2 cellular contexts compared by ENCODE assay signal in the genomic region with DNA sequence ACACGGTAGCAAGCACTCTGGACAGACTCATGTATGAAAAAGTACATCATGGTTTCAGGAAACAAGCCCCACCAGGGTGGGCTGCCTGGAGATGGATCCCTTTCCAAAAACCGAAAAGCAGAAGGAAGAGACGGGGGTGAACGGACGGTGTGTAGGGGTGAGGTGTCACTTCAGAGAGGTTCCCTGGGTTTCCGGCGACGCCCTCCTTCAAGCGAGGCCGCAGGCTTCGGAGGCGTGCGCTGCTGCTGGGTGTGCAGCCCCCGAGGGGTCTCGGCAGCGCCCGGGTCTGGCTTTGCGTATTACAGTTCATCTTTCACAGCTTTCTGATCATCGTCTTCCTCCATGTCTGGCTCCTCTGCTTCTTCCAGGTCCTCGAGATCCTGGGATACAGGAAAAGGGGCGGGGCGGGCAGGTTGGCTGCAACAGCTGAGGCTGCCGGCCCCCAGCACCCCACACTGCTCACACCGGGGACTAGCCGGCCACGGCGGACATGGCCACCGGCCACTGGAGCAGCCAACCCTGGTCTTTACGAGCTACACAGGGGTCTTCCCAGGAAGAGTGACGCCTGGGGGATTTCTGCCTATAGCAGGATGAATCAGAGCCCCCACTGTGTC.
A peak's percentile ranks its signal among the peaks of the same experiment; 100 is the strongest.
TF ChIP-seq lines count a peak whose summit lies in the region.

No MANE protein-coding gene starts in this region.

TF ChIP-seq in HCT116, 20 proteins besides CTCF, POLR2A, EP300 and RAD21:
- no peak for TF ChIP-seq ELF1 (IDR thresholded peaks at IDR 0.05; ENCODE audit: borderline replicate concordance, low read depth)
- TF ChIP-seq CBX3 (IDR thresholded peaks at IDR 0.05; ENCODE audit: low read depth), result no peak
- TF ChIP-seq POLR2AphosphoS5 (IDR thresholded peaks at IDR 0.05; ENCODE audit: low read depth, low read length), result no peak; the same call in 1 of the 2 replicates
- TF ChIP-seq, protein P1, sequence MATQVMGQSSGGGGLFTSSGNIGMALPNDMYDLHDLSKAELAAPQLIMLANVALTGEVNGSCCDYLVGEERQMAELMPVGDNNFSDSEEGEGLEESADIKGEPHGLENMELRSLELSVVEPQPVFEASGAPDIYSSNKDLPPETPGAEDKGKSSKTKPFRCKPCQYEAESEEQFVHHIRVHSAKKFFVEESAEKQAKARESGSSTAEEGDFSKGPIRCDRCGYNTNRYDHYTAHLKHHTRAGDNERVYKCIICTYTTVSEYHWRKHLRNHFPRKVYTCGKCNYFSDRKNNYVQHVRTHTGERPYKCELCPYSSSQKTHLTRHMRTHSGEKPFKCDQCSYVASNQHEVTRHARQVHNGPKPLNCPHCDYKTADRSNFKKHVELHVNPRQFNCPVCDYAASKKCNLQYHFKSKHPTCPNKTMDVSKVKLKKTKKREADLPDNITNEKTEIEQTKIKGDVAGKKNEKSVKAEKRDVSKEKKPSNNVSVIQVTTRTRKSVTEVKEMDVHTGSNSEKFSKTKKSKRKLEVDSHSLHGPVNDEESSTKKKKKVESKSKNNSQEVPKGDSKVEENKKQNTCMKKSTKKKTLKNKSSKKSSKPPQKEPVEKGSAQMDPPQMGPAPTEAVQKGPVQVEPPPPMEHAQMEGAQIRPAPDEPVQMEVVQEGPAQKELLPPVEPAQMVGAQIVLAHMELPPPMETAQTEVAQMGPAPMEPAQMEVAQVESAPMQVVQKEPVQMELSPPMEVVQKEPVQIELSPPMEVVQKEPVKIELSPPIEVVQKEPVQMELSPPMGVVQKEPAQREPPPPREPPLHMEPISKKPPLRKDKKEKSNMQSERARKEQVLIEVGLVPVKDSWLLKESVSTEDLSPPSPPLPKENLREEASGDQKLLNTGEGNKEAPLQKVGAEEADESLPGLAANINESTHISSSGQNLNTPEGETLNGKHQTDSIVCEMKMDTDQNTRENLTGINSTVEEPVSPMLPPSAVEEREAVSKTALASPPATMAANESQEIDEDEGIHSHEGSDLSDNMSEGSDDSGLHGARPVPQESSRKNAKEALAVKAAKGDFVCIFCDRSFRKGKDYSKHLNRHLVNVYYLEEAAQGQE (IDR thresholded peaks at IDR 0.05; ENCODE audit: low read depth), result no peak
- no peak for TF ChIP-seq EGR1 (IDR thresholded peaks at IDR 0.05; ENCODE audit: low read depth)
- no peak for TF ChIP-seq EZH2 (IDR thresholded peaks at IDR 0.05)
- no peak for TF ChIP-seq SRF (IDR thresholded peaks at IDR 0.05; ENCODE audit: low read depth)
- TF ChIP-seq ZFX (IDR thresholded peaks at IDR 0.05), result no peak
- no peak for TF ChIP-seq SIN3A (IDR thresholded peaks at IDR 0.05; ENCODE audit: low read depth)
- TF ChIP-seq FOSL1 (IDR thresholded peaks at IDR 0.05; ENCODE audit: low read depth), result no peak
- no peak for TF ChIP-seq TCF7L2 (IDR thresholded peaks at IDR 0.05; ENCODE audit: borderline replicate concordance, extremely low read depth, insufficient read depth, insufficient read length)
- TF ChIP-seq ZNF274 (IDR thresholded peaks at IDR 0.05; ENCODE audit: low read depth, low read length), result no peak
- no peak for TF ChIP-seq YY1 (IDR thresholded peaks at IDR 0.05; ENCODE audit: extremely low read depth, insufficient replicate concordance, low read depth, low read length)
- no peak for TF ChIP-seq SP1 (IDR thresholded peaks at IDR 0.05; ENCODE audit: low read depth)

TF ChIP-seq in GM12878, 131 proteins besides CTCF, POLR2A, EP300 and RAD21:
- TF ChIP-seq POLR2AphosphoS2 (IDR thresholded peaks at IDR 0.05; ENCODE audit: low read depth, low read length), result 0 out of 2 replicates have a peak, but pooled peaks have one; percentile 14
- TF ChIP-seq, protein P2, sequence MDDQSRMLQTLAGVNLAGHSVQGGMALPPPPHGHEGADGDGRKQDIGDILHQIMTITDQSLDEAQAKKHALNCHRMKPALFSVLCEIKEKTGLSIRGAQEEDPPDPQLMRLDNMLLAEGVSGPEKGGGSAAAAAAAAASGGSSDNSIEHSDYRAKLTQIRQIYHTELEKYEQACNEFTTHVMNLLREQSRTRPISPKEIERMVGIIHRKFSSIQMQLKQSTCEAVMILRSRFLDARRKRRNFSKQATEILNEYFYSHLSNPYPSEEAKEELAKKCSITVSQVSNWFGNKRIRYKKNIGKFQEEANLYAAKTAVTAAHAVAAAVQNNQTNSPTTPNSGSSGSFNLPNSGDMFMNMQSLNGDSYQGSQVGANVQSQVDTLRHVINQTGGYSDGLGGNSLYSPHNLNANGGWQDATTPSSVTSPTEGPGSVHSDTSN (IDR thresholded peaks at IDR 0.05; ENCODE audit: insufficient replicate concordance, low read depth, low read length), result no peak
